In the genomic region with DNA sequence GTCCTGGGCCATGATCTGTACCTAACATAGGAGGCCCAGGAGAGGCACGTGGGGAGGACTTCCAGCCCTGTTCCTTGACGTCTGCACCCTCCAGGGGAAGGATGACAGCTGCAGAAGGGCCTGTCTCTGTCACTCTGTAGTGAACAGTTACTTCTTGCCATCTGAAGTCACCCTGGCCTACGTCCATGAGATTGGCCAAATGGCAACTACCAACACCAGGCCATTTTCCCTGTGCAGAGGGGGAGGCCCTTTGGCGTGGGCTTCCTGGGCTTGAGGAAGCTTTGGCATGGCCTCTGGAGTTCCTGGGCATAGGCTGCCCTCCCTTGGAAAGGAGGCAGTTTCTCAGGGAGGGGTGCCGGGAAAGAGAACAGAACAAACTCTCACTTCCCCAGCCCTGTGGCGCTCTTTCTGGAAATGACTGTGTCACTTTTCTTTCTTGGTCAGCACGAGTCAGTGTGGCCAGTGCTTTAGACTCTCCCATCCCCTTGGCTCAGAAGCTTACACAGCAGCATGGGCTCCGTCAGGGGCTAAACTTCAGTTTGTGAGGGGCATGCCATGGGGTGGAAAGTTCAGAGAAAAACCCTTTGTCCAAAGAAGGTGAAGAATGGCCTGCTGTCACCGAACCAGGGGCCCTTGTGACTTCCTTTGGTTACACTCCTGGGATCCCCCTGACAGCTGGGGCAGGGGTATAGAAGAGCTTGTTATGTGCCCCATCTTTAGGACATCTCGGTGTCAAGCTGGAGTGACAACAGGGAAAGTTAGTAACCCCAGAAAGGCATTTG, we compare ENCODE assay signal across 9 cellular contexts. TPM values are rescaled to one million over a fixed set of nuclear protein-coding genes. Genes with fewer than 3 reads are reported as not detected.
DNase-seq lines count a peak whose midpoint lies in the region; ATAC-seq and TF ChIP-seq lines count a peak whose summit lies in the region.
"Had no signal": no experiment of that assay in that cellular context is flagged by ENCODE, and none has a peak within 500 bp of the region (broad histone marks: within the 10 kb centered on the region; RNA-seq: fewer than 3 reads in every experiment).

No MANE protein-coding gene starts in this region.

- peaks cover 2% of the 10 kb centered on the region for H3K4me1 ChIP-seq in ovary (ENCODE audit: insufficient read depth)

- no peaks in the 10 kb centered on the region for H3K27me3 ChIP-seq in ovary

- ATAC-seq in activated T-cell treated with anti-CD3 and anti-CD28 coated beads, Interleukin-2, amount 50 U/mL, for 72 hours (replicated peaks in 1 of 2), result peak; percentile 75 to 79
- ATAC-seq in activated T-cell treated with anti-CD3 and anti-CD28 coated beads, Interleukin-2, amount 50 U/mL, for 4 hours, result no peak
- peak; percentile 59 for ATAC-seq in HG03175 (IDR thresholded peaks at IDR 0.05; ENCODE audit: unreplicated experiment)

- no peaks in the 10 kb centered on the region for H3K36me3 ChIP-seq in ovary

- no peak for TF ChIP-seq CTCF in type B pancreatic cell (conservative IDR thresholded peaks at IDR 0.05)
- no peak for TF ChIP-seq CTCF in ovary (IDR thresholded peaks at IDR 0.05)

- H3K4me3 Mint-ChIP-seq in activated T-cell treated with anti-CD3 and anti-CD28 coated beads, Interleukin-2, amount 50 U/mL, for 72 hours, result peak overlapping the region; percentile 68 to 77
- no peak overlapping the region for H3K4me3 Mint-ChIP-seq in activated T-cell treated with anti-CD3 and anti-CD28 coated beads, Interleukin-2, amount 50 U/mL, for 4 hours
- peak overlapping the region; percentile 39 for H3K4me3 Mint-ChIP-seq in type B pancreatic cell

- DNase-seq in activated T-cell treated with anti-CD3 and anti-CD28 coated beads, Interleukin-2, amount 50 U/mL, for 72 hours, result peak; percentile 59 to 61
- DNase-seq in activated T-cell treated with anti-CD3 and anti-CD28 coated beads, Interleukin-2, amount 50 U/mL, for 4 hours, result no peak
- DNase-seq in globus pallidus (ENCODE audit: low spot score), result peak; percentile 29
- DNase-seq in type B pancreatic cell (ENCODE audit: extremely low spot score, unreplicated experiment), result no peak
- DNase-seq in SK-N-DZ (ENCODE audit: low spot score), result no peak
- no peak for DNase-seq in ovary
- DNase-seq in activated gamma-delta T cell (lab: John Stamatoyannopoulos, UW), result no peak
- DNase-seq: CD4-positive, CD25-positive, alpha-beta regulatory T cell had no signal

- peaks cover 52% of the 10 kb centered on the region for H3K4me1 Mint-ChIP-seq in activated T-cell treated with anti-CD3 and anti-CD28 coated beads, Interleukin-2, amount 50 U/mL, for 72 hours (ENCODE audit: low read depth)
- H3K4me1 Mint-ChIP-seq in activated T-cell treated with anti-CD3 and anti-CD28 coated beads, Interleukin-2, amount 50 U/mL, for 4 hours (ENCODE audit: low read depth), result peaks cover 31% of the 10 kb centered on the region
- H3K4me1 Mint-ChIP-seq in type B pancreatic cell (ENCODE audit: unreplicated experiment), result peaks cover 32% of the 10 kb centered on the region

- H3K27me3 Mint-ChIP-seq in activated T-cell treated with anti-CD3 and anti-CD28 coated beads, Interleukin-2, amount 50 U/mL, for 72 hours (ENCODE audit: low read depth), result no peaks in the 10 kb centered on the region
- H3K27me3 Mint-ChIP-seq in activated T-cell treated with anti-CD3 and anti-CD28 coated beads, Interleukin-2, amount 50 U/mL, for 4 hours (ENCODE audit: low read depth), result no peaks in the 10 kb centered on the region
- no peaks in the 10 kb centered on the region for H3K27me3 Mint-ChIP-seq in type B pancreatic cell

- H3K4me3 ChIP-seq in ovary, result no peak overlapping the region

- intact Hi-C loops in ovary (cut with DNase I), result loop anchor here in 1 of 4 donors (10.0 kb wide), 1 partner anchor 48 kb away; a partner anchor contains a TSS

- H3K27ac ChIP-seq in ovary, result peak overlapping the region in 1 of 2 donors; percentile 36

- TF ChIP-seq EP300 in ovary (IDR thresholded peaks at IDR 0.05), result no peak

- no peaks in the 10 kb centered on the region for H3K9me3 Mint-ChIP-seq in activated T-cell treated with anti-CD3 and anti-CD28 coated beads, Interleukin-2, amount 50 U/mL, for 72 hours
- no peaks in the 10 kb centered on the region for H3K9me3 Mint-ChIP-seq in activated T-cell treated with anti-CD3 and anti-CD28 coated beads, Interleukin-2, amount 50 U/mL, for 4 hours
- no peaks in the 10 kb centered on the region for H3K9me3 Mint-ChIP-seq in type B pancreatic cell
- H3K9me3 Mint-ChIP-seq: CD4-positive, CD25-positive, alpha-beta regulatory T cell had no signal

- peak overlapping the region; percentile 36 for H3K27ac Mint-ChIP-seq in activated T-cell treated with anti-CD3 and anti-CD28 coated beads, Interleukin-2, amount 50 U/mL, for 72 hours
- H3K27ac Mint-ChIP-seq in type B pancreatic cell, result peak overlapping the region; percentile 57

- H3K9me3 ChIP-seq in ovary, result no peaks in the 10 kb centered on the region

- WGBS in ovary, 3 donors, result 79 to 84% (median 81%) methylated on average over 10 of the region's 10 CpGs

- H3K36me3 Mint-ChIP-seq in activated T-cell treated with anti-CD3 and anti-CD28 coated beads, Interleukin-2, amount 50 U/mL, for 72 hours (ENCODE audit: insufficient read depth in 2 of 2), result peaks cover 4 to 9% of the 10 kb centered on the region in 2 donors
- H3K36me3 Mint-ChIP-seq in activated T-cell treated with anti-CD3 and anti-CD28 coated beads, Interleukin-2, amount 50 U/mL, for 4 hours (ENCODE audit: insufficient read depth), result no peaks in the 10 kb centered on the region
- peaks cover 4% of the 10 kb centered on the region for H3K36me3 Mint-ChIP-seq in type B pancreatic cell

- TF ChIP-seq POLR2A in ovary (IDR thresholded peaks at IDR 0.05), result no peak

RNA-seq across cellular contexts. Expression of a gene that starts 5.3 kb away (rescaled TPM):
- total RNA-seq in activated T-cell treated with anti-CD3 and anti-CD28 coated beads, Interleukin-2, amount 50 U/mL, for 72 hours, result 10 to 100 TPM; 85.0 to 99.5 TPM
- 10 to 100 TPM; 74.2 to 86.7 (median 75.5) TPM for total RNA-seq in activated T-cell treated with anti-CD3 and anti-CD28 coated beads, Interleukin-2, amount 50 U/mL, for 4 hours
- total RNA-seq in type B pancreatic cell (ENCODE audit: low replicate concordance) (81.9 and 104 TPM in 2 replicates), ovary (10 to 100 TPM; 10.1 to 42.1 (median 39.8) TPM)
- polyA plus RNA-seq in SK-N-DZ (2014; cell fraction: cytosol; rRNA removed), result 50.2 and 62.8 TPM in 2 replicates
- polyA plus RNA-seq in SK-N-DZ (2014; cell fraction: nucleus; rRNA removed), result 30.4 and 32.0 TPM in 2 replicates
- polyA plus RNA-seq in ovary, result 10 to 100 TPM; 14.7 to 26.6 TPM

RNA-seq across cellular contexts. Expression of a gene that starts 28.4 kb away (rescaled TPM):
- 1 to 10 TPM; 6.2 to 9.9 TPM for total RNA-seq in activated T-cell treated with anti-CD3 and anti-CD28 coated beads, Interleukin-2, amount 50 U/mL, for 72 hours
- total RNA-seq in activated T-cell treated with anti-CD3 and anti-CD28 coated beads, Interleukin-2, amount 50 U/mL, for 4 hours, result under 1 TPM in 2 of 3 donors, not detected in 1; 0.55 to 0.99 TPM
- total RNA-seq in type B pancreatic cell (ENCODE audit: low replicate concordance), result 0.45 and 1.1 TPM in 2 replicates
- polyA plus RNA-seq in SK-N-DZ (2014; cell fraction: cytosol; rRNA removed), result 0.21 TPM in 1 of 2 replicates, not detected in the other
- polyA plus RNA-seq in SK-N-DZ (2014; cell fraction: nucleus; rRNA removed), result not detected in 2 replicates
- total RNA-seq in ovary, result 1 to 10 TPM in 4 of 7 donors, under 1 TPM in 3; 0.52 to 4.1 (median 1.3) TPM
- polyA plus RNA-seq in ovary, result 1 to 10 TPM in 1 of 2 donors, under 1 TPM in 1; 0.65 to 1.0 TPM

RNA-seq across cellular contexts. Expression of a gene that starts 40.6 kb away (rescaled TPM):
- total RNA-seq in activated T-cell treated with anti-CD3 and anti-CD28 coated beads, Interleukin-2, amount 50 U/mL, for 72 hours, result 10 to 100 TPM; 19.6 to 21.1 TPM
- 10 to 100 TPM; 16.8 to 19.1 (median 17.6) TPM for total RNA-seq in activated T-cell treated with anti-CD3 and anti-CD28 coated beads, Interleukin-2, amount 50 U/mL, for 4 hours
- 23.0 and 30.9 TPM in 2 replicates for total RNA-seq in type B pancreatic cell (ENCODE audit: low replicate concordance)
- 40.6 and 48.8 TPM in 2 replicates for polyA plus RNA-seq in SK-N-DZ (2014; cell fraction: cytosol; rRNA removed)
- 12.9 and 29.7 TPM in 2 replicates for polyA plus RNA-seq in SK-N-DZ (2014; cell fraction: nucleus; rRNA removed)
- total RNA-seq in ovary, result 10 to 100 TPM; 24.5 to 53.8 (median 29.1) TPM
- polyA plus RNA-seq in ovary, result 10 to 100 TPM in 1 of 2 donors, 1 to 10 TPM in 1; 9.3 to 49.6 TPM

RNA-seq across cellular contexts. Expression of a gene that starts 51.8 kb away (rescaled TPM):
- 10 to 100 TPM; 47.0 to 47.9 TPM for total RNA-seq in activated T-cell treated with anti-CD3 and anti-CD28 coated beads, Interleukin-2, amount 50 U/mL, for 72 hours
- total RNA-seq in activated T-cell treated with anti-CD3 and anti-CD28 coated beads, Interleukin-2, amount 50 U/mL, for 4 hours, result 10 to 100 TPM; 37.4 to 50.9 (median 47.5) TPM
- total RNA-seq in type B pancreatic cell (ENCODE audit: low replicate concordance), result 58.5 and 124 TPM in 2 replicates
- 30.9 and 33.4 TPM in 2 replicates for polyA plus RNA-seq in SK-N-DZ (2014; cell fraction: cytosol; rRNA removed)
- polyA plus RNA-seq in SK-N-DZ (2014; cell fraction: nucleus; rRNA removed), result 53.7 and 57.2 TPM in 2 replicates
- 10 to 100 TPM; 31.6 to 66.4 (median 47.0) TPM for total RNA-seq in ovary
- polyA plus RNA-seq in ovary, result 10 to 100 TPM; 10.3 to 42.9 TPM

RNA-seq across cellular contexts. Expression of a gene that starts 52.0 kb away (rescaled TPM):
- 10 to 100 TPM; 20.3 to 20.9 TPM for total RNA-seq in activated T-cell treated with anti-CD3 and anti-CD28 coated beads, Interleukin-2, amount 50 U/mL, for 72 hours
- total RNA-seq in activated T-cell treated with anti-CD3 and anti-CD28 coated beads, Interleukin-2, amount 50 U/mL, for 4 hours, result 10 to 100 TPM; 23.2 to 29.5 (median 24.4) TPM
- total RNA-seq in type B pancreatic cell (ENCODE audit: low replicate concordance), result 31.8 and 33.7 TPM in 2 replicates
- polyA plus RNA-seq in SK-N-DZ (2014; cell fraction: cytosol; rRNA removed), result 44.8 and 53.6 TPM in 2 replicates
- polyA plus RNA-seq in SK-N-DZ (2014; cell fraction: nucleus; rRNA removed), result 29.8 and 30.4 TPM in 2 replicates
- 10 to 100 TPM; 14.7 to 22.4 (median 20.0) TPM for total RNA-seq in ovary
- 10 to 100 TPM; 13.8 to 15.1 TPM for polyA plus RNA-seq in ovary

Comparison
In these comparisons a context has a peak if more than half of its experiments do, and no peak if none do; other contexts are left out.
1. ATAC-seq: peak in activated T-cell treated with anti-CD3 and anti-CD28 coated beads, Interleukin-2, amount 50 U/mL, for 72 hours (2 of 2) and HG03175 (single experiment); none in activated T-cell treated with anti-CD3 and anti-CD28 coated beads, Interleukin-2, amount 50 U/mL, for 4 hours (0 of 2).
2. DNase-seq: peak in activated T-cell treated with anti-CD3 and anti-CD28 coated beads, Interleukin-2, amount 50 U/mL, for 72 hours (2 of 2) and globus pallidus (single experiment); none in activated T-cell treated with anti-CD3 and anti-CD28 coated beads, Interleukin-2, amount 50 U/mL, for 4 hours (single experiment), type B pancreatic cell (single experiment), SK-N-DZ (single experiment), ovary (0 of 5) and activated gamma-delta T cell (single experiment).